In the genomic region with DNA sequence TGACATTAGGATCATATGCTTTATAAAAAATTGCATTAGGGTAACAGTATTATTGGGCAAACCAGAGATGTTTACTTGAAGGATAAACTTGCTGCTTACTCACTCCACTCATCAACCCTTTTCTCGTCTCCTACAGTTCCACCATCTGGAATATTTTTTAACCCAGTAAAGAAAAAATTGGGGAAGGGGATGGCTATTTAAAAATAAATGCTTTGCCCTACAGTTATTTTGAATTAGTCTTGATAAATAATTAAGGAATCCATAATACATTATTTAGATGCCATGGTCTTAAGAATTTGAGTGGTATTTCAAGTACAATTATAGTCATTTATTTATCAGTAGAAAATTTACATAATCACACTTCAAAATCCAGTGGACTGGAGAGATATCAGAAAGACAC, we compare ENCODE assay signal across 19 cellular contexts.
"Had no signal": no experiment of that assay in that cellular context is flagged by ENCODE, and none has a peak within 500 bp of the region (broad histone marks: within the 10 kb centered on the region; RNA-seq: fewer than 3 reads in every experiment).

No MANE protein-coding gene starts in this region.

- H3K36me3 Mint-ChIP-seq: memory B cell; mesothelial cell of epicardium; natural killer cell treated with Interleukin-12 subunit alpha and Interleukin-12 subunit beta and Interleukin-15 and Interleukin-18, amount 100 ng/mL, for 72 hours; stimulated activated memory B cell treated with anti-CD40 and anti-IgM and Interleukin-4, amounts not matched to agents 10 μg/mL and 1 μg/mL and 100 μg/mL, for 72 hours had no signal

- ATAC-seq: esophagus mucosa; lower lobe of right lung; natural killer cell treated with Interleukin-12 subunit alpha and Interleukin-12 subunit beta and Interleukin-15 and Interleukin-18, amount 100 ng/mL, for 72 hours; psoas muscle; right lobe of liver; stimulated activated memory B cell treated with anti-CD40 and anti-IgM and Interleukin-4, amounts not matched to agents 10 μg/mL and 1 μg/mL and 100 μg/mL, for 72 hours had no signal

- DNase-seq: cortex of kidney; effector memory CD4-positive, alpha-beta T cell; islet precursor cell; left ventricle myocardium inferior; lower lobe of right lung; psoas muscle; retina; right lobe of liver; spleen; stimulated activated CD4-positive, alpha-beta T cell treated with anti-CD3 and anti-CD28 coated beads, Interleukin-15, amount 100 ng/mL, for 24 hours; stimulated activated CD4-positive, alpha-beta T cell treated with anti-CD3 and anti-CD28 coated beads, Interleukin-1b, Interleukin-23, amount 100 ng/mL, for 48 hours; stimulated activated CD4-positive, alpha-beta T cell treated with anti-CD3 and anti-CD28 coated beads, Interleukin-4, amount 100 ng/mL, for 24 hours; trophoblast cell had no signal

- H3K4me3 Mint-ChIP-seq: memory B cell; mesothelial cell of epicardium; natural killer cell treated with Interleukin-12 subunit alpha and Interleukin-12 subunit beta and Interleukin-15 and Interleukin-18, amount 100 ng/mL, for 72 hours; stimulated activated memory B cell treated with anti-CD40 and anti-IgM and Interleukin-4, amounts not matched to agents 10 μg/mL and 1 μg/mL and 100 μg/mL, for 72 hours; stimulated activated naive CD8-positive, alpha-beta T cell treated with anti-CD3 and anti-CD28 coated beads, Interleukin-15, Interleukin-2, amounts not matched to agents 100 ng/mL and 50 ng/mL, for 24 hours had no signal

- H3K9me3 Mint-ChIP-seq: memory B cell; mesothelial cell of epicardium; natural killer cell treated with Interleukin-12 subunit alpha and Interleukin-12 subunit beta and Interleukin-15 and Interleukin-18, amount 100 ng/mL, for 72 hours; stimulated activated memory B cell treated with anti-CD40 and anti-IgM and Interleukin-4, amounts not matched to agents 10 μg/mL and 1 μg/mL and 100 μg/mL, for 72 hours had no signal

- H3K27ac Mint-ChIP-seq: memory B cell; mesothelial cell of epicardium; natural killer cell treated with Interleukin-12 subunit alpha and Interleukin-12 subunit beta and Interleukin-15 and Interleukin-18, amount 100 ng/mL, for 72 hours; stimulated activated memory B cell treated with anti-CD40 and anti-IgM and Interleukin-4, amounts not matched to agents 10 μg/mL and 1 μg/mL and 100 μg/mL, for 72 hours; stimulated activated naive CD8-positive, alpha-beta T cell treated with anti-CD3 and anti-CD28 coated beads, Interleukin-15, Interleukin-2, amounts not matched to agents 100 ng/mL and 50 ng/mL, for 24 hours had no signal
